10 cellular contexts compared by ENCODE assay signal in genomic region chr2:12032421-12032820, GRCh38.
DNase-seq lines count a peak whose midpoint lies in the region; ATAC-seq and TF ChIP-seq lines count a peak whose summit lies in the region.
"Had no signal": no experiment of that assay in that cellular context is flagged by ENCODE, and none has a peak within 500 bp of the region (broad histone marks: within the 10 kb centered on the region; RNA-seq: fewer than 3 reads in every experiment).

No MANE protein-coding gene starts in this region.

- H3K27ac ChIP-seq in RWPE1: no peak overlapping the region
- H3K27ac ChIP-seq: lower lobe of right lung, VCaP had no signal

- no peaks in the 10 kb centered on the region for H3K9me3 Mint-ChIP-seq in activated naive CD4-positive, alpha-beta T cell treated with anti-CD3 and anti-CD28 coated beads, Interleukin-2, amount 50 U/mL, for 72 hours

- POLR2A ChIA-PET in GM10248 (lab: Yijun Ruan, JAX) (no interaction called here), RWPE1 (lab: Yijun Ruan, JAX; ENCODE audit: low non-redundant PET) (no interaction called here)

- in situ Hi-C loops in astrocyte of the spinal cord (cut with HindIII; ENCODE audit: low sequenced_read_pairs): no loop called here

- peaks cover 0 to 4% of the 10 kb centered on the region in 2 donors for H3K36me3 Mint-ChIP-seq in activated naive CD4-positive, alpha-beta T cell treated with anti-CD3 and anti-CD28 coated beads, Interleukin-2, amount 50 U/mL, for 72 hours

- no peak overlapping the region for H3K4me3 ChIP-seq in astrocyte of the spinal cord (ENCODE audit: low read depth, low read length)
- H3K4me3 ChIP-seq: lower lobe of right lung had no signal

- CTCF ChIA-PET in GM10248 (lab: Yijun Ruan, JAX) (interaction anchor here (0.8 to 1.1 kb wide), 3 partner anchors 11 to 128 kb away, joined by 3 read pairs; no protein-coding TSS in a partner anchor), RWPE1 (lab: Yijun Ruan, JAX) (interaction anchor here (0.6 to 0.7 kb wide), 2 partner anchors 760 to 1171 kb away, joined by 3 to 4 read pairs; no protein-coding TSS in a partner anchor)

- H3K27ac Mint-ChIP-seq in activated naive CD4-positive, alpha-beta T cell treated with anti-CD3 and anti-CD28 coated beads, Interleukin-2, amount 50 U/mL, for 72 hours: no peak overlapping the region

- DNase-seq in GM10248 (ENCODE audit: extremely low spot score) (peak; percentile 26), astrocyte of the spinal cord (ENCODE audit: low read depth, low spot score) (no peak), NCI-H146 (lab: John Stamatoyannopoulos, UW) (no peak), RWPE1 (ENCODE audit: low spot score) (no peak)
- DNase-seq in activated naive CD4-positive, alpha-beta T cell treated with anti-CD3 and anti-CD28 coated beads, Interleukin-2, amount 50 U/mL, for 72 hours (ENCODE audit: low spot score in 2 of 2): no peak
- DNase-seq in activated naive CD4-positive, alpha-beta T cell (lab: John Stamatoyannopoulos, UW): no peak
- DNase-seq: lower lobe of right lung had no signal

- peak; percentile 69 for ATAC-seq in GM19455 (IDR thresholded peaks at IDR 0.05; ENCODE audit: unreplicated experiment)
- ATAC-seq in HG03095 (IDR thresholded peaks at IDR 0.05; ENCODE audit: unreplicated experiment): peak; percentile 65
- ATAC-seq in activated naive CD4-positive, alpha-beta T cell treated with anti-CD3 and anti-CD28 coated beads, Interleukin-2, amount 50 U/mL, for 72 hours: no peak
- ATAC-seq: lower lobe of right lung had no signal

- TF ChIP-seq CTCF in GM10248 (IDR thresholded peaks at IDR 0.05; ENCODE audit: control extremely low read depth, extremely low read depth, low read depth, missing control alignments): peak; percentile 10
- TF ChIP-seq CTCF in astrocyte of the spinal cord (IDR thresholded peaks at IDR 0.05; ENCODE audit: low read depth, low read length): peak; percentile 15
- TF ChIP-seq CTCF in RWPE1 (conservative IDR thresholded peaks at IDR 0.05; ENCODE audit: low read depth): no peak

Comparison
In these comparisons a context has a peak if more than half of its experiments do, and no peak if none do; other contexts are left out.
1. ATAC-seq: peak in GM19455 (single experiment) and HG03095 (single experiment); none in activated naive CD4-positive, alpha-beta T cell treated with anti-CD3 and anti-CD28 coated beads, Interleukin-2, amount 50 U/mL, for 72 hours (0 of 2).